Comparison of ENCODE assay signal across 21 cellular contexts in genomic region chr17:17563530-17563929, GRCh38. TPM values are rescaled to one million over a fixed set of nuclear protein-coding genes. Genes with fewer than 3 reads are reported as not detected.
A peak's percentile ranks its signal among the peaks of the same experiment; 100 is the strongest.
DNase-seq lines count a peak whose midpoint lies in the region; ATAC-seq, FAIRE-seq and TF ChIP-seq lines count a peak whose summit lies in the region.
"Had no signal": no experiment of that assay in that cellular context is flagged by ENCODE, and none has a peak within 500 bp of the region (broad histone marks: within the 10 kb centered on the region; RNA-seq: fewer than 3 reads in every experiment).

No MANE protein-coding gene starts in this region.

- H3K4me3 Mint-ChIP-seq in MCF 10A (ENCODE audit: unreplicated experiment): no peak overlapping the region
- H3K4me3 Mint-ChIP-seq: HFFc6 had no signal

- ATAC-seq in left colon: peak; percentile 68
- ATAC-seq in HG03520 (IDR thresholded peaks at IDR 0.05; ENCODE audit: unreplicated experiment): no peak
- ATAC-seq: Panc1 had no signal

- H3K4me3 ChIP-seq in BLaER1: no peak overlapping the region
- H3K4me3 ChIP-seq in small intestine (ENCODE audit: low read depth in 1 of 2, low read length in 2 of 2): no peak overlapping the region
- H3K4me3 ChIP-seq: SJCRH30 had no signal

- peaks cover 100% of the 10 kb centered on the region for H3K4me1 ChIP-seq in BLaER1
- H3K4me1 ChIP-seq in small intestine (ENCODE audit: control insufficient read depth in 2 of 2, insufficient read depth in 1 of 2, low read depth in 1 of 2, low read length in 1 of 2): no peaks in the 10 kb centered on the region

- intact Hi-C loops in left colon (cut with DNase I, micrococcal nuclease) (loop anchor here in 1 of 2 donors (10.0 kb wide), 1 partner anchor 59 kb away; no protein-coding TSS in a partner anchor), MCF 10A (cut with micrococcal nuclease) (no loop called here)

- H3K4me1 Mint-ChIP-seq in MCF 10A (ENCODE audit: insufficient read depth, unreplicated experiment): no peaks in the 10 kb centered on the region

- BruUV-seq in MCF 10A (replicated peaks; lab: Mats Ljungman, UMichigan): no TSS peak

- peak overlapping the region; percentile 89 for H3K4me2 ChIP-seq in BLaER1

- DNase-seq in left colon (peak in 1 of 2 donors; percentile 51), small intestine (peak; percentile 49), MCF 10A (ENCODE audit: unreplicated experiment) (no peak)
- DNase-seq in activated CD8-positive, alpha-beta memory T cell treated with anti-CD3 and anti-CD28 coated beads for 24 hours: no peak
- no peak for DNase-seq in effector CD4-positive, alpha-beta T cell
- DNase-seq: AML-193, EL, H7, HFFc6, KG1, NCI-H1105, NCI-H146, NCI-H2029, NCI-H2227 treated with DMSO at 0.1 percent for 48 hours, NCI-H510A treated with DMSO at 0.1 percent for 48 hours, NCI-H82, SJCRH30 had no signal

- no peaks in the 10 kb centered on the region for H4K20me1 ChIP-seq in BLaER1

- WGBS in small intestine, 3 donors: 20 to 72% (median 45%) methylated on average over 13 of the region's 13 CpGs

- H3K27ac ChIP-seq in BLaER1: peak overlapping the region; percentile 89
- peak overlapping the region; percentile 89; the same call in 1 of the 2 replicates for H3K27ac ChIP-seq in VCaP
- no peak overlapping the region for H3K27ac ChIP-seq in small intestine (ENCODE audit: low read depth in 1 of 2, low read length in 1 of 2)
- H3K27ac ChIP-seq: SJCRH30 had no signal

- H3K36me3 ChIP-seq in BLaER1 (no peaks in the 10 kb centered on the region), small intestine (ENCODE audit: control insufficient read depth in 2 of 2, insufficient read depth in 2 of 2, low read length in 2 of 2) (no peaks in the 10 kb centered on the region)
- H3K36me3 ChIP-seq: SJCRH30 had no signal

- H3K9me3 Mint-ChIP-seq in MCF 10A (ENCODE audit: unreplicated experiment): no peaks in the 10 kb centered on the region
- H3K9me3 Mint-ChIP-seq: HFFc6 had no signal

- TF ChIP-seq CTCF in VCaP (conservative IDR thresholded peaks at IDR 0.05) (no peak), MCF 10A (IDR thresholded peaks at IDR 0.05; ENCODE audit: unreplicated experiment) (no peak)

- no peaks in the 10 kb centered on the region for H3K9me3 ChIP-seq in BLaER1
- H3K9me3 ChIP-seq in small intestine (ENCODE audit: control insufficient read depth, low read depth): no peaks in the 10 kb centered on the region
- H3K9me3 ChIP-seq: SJCRH30 had no signal

- H3K9ac ChIP-seq in BLaER1: no peak overlapping the region

- H3K36me3 Mint-ChIP-seq in MCF 10A (ENCODE audit: insufficient read depth, unreplicated experiment): no peaks in the 10 kb centered on the region

- CTCF ChIA-PET in MCF 10A (lab: Yijun Ruan, JAX): interaction anchor here (1.1 to 1.4 kb wide), 2 partner anchors 66 to 209 kb away, joined by 3 to 7 read pairs; no protein-coding TSS in a partner anchor

- no peak overlapping the region for H3K27ac Mint-ChIP-seq in MCF 10A (ENCODE audit: low read depth, unreplicated experiment)
- H3K27ac Mint-ChIP-seq: HFFc6 had no signal

- no peaks in the 10 kb centered on the region for H3K27me3 Mint-ChIP-seq in MCF 10A (ENCODE audit: insufficient read depth, unreplicated experiment)

- H3K27me3 ChIP-seq in BLaER1 (no peaks in the 10 kb centered on the region), small intestine (ENCODE audit: control insufficient read depth in 2 of 2, insufficient read depth in 2 of 2, low read length in 2 of 2) (no peaks in the 10 kb centered on the region)
- H3K27me3 ChIP-seq: SJCRH30 had no signal

- FAIRE-seq in small intestine (lab: Jason Lieb, UNC): no peak

- POLR2A ChIA-PET in MCF 10A (lab: Yijun Ruan, JAX): no interaction called here

RNA-seq across cellular contexts. Expression of gene PEMT, which starts 28.0 kb away (rescaled TPM):
- total RNA-seq in left colon (10 to 100 TPM; 13.8 to 18.6 TPM), MCF 10A (2022) (37.0 and 49.8 TPM in 2 replicates)
- 10 to 100 TPM; 32.0 to 42.0 (median 33.5) TPM for polyA plus RNA-seq in small intestine

Comparison
In these comparisons a context has a peak if more than half of its experiments do, and no peak if none do; other contexts are left out.
1. H3K27ac ChIP-seq: peak in BLaER1 (single experiment) and VCaP (single experiment); none in small intestine (0 of 2).